8 cellular contexts compared by ENCODE assay signal in genomic region chr1:23555949-23556640, GRCh38. TPM values are rescaled to one million over a fixed set of nuclear protein-coding genes. Genes with fewer than 3 reads are reported as not detected.
DNase-seq lines count a peak whose midpoint lies in the region; ATAC-seq and TF ChIP-seq lines count a peak whose summit lies in the region.

No MANE protein-coding gene starts in this region.

- H3K4me3 Mint-ChIP-seq in activated CD4-positive, alpha-beta T cell treated with anti-CD3 and anti-CD28 coated beads for 36 hours, result peak overlapping the region; percentile 94

- H3K9me3 ChIP-seq in SK-N-MC (ENCODE audit: low read depth, low read length) (no peaks in the 10 kb centered on the region), psoas muscle (no peaks in the 10 kb centered on the region), MM.1S (replicated peaks; ENCODE audit: insufficient read depth, low read length) (no peaks in the 10 kb centered on the region)

- H3K36me3 Mint-ChIP-seq in activated CD4-positive, alpha-beta T cell treated with anti-CD3 and anti-CD28 coated beads for 36 hours (ENCODE audit: low read depth), result peaks cover 23% of the 10 kb centered on the region

- H3K36me3 ChIP-seq in SK-N-MC (ENCODE audit: insufficient read depth, low read length), result peaks cover 27% of the 10 kb centered on the region
- H3K36me3 ChIP-seq in psoas muscle (ENCODE audit: insufficient read depth in 1 of 2, low read depth in 1 of 2), result peaks cover 0 to 9% of the 10 kb centered on the region in 2 donors
- no peaks in the 10 kb centered on the region for H3K36me3 ChIP-seq in MM.1S (replicated peaks; ENCODE audit: insufficient read depth, low read length)

- CTCF ChIA-PET in activated CD4-positive, alpha-beta T cell treated with anti-CD3 and anti-CD28 coated beads for 36 hours (lab: Charles Lee), result interaction anchor here (0.6 to 21.5 kb wide), 18 partner anchors 8 to 807 kb away, joined by 3 to 678 read pairs (median 5); no protein-coding TSS in a partner anchor

- H3K27me3 Mint-ChIP-seq in activated CD4-positive, alpha-beta T cell treated with anti-CD3 and anti-CD28 coated beads for 36 hours, result peaks cover 3% of the 10 kb centered on the region

- H3F3A ChIP-seq in MM.1S (ENCODE audit: insufficient read depth, low read length), result peaks cover 40% of the 10 kb centered on the region; the same call in 1 of the 2 replicates

- peaks cover 9% of the 10 kb centered on the region for H3K79me2 ChIP-seq in MM.1S (ENCODE audit: low read length)

- ATAC-seq in activated CD4-positive, alpha-beta T cell treated with anti-CD3 and anti-CD28 coated beads for 36 hours, result no peak
- peak in 3 of 4 donors; percentile 11 to 29 (median 23) for ATAC-seq in psoas muscle
- no peak for ATAC-seq in HG03175 (IDR thresholded peaks at IDR 0.05; ENCODE audit: unreplicated experiment)

- no peaks in the 10 kb centered on the region for H3K9me3 Mint-ChIP-seq in activated CD4-positive, alpha-beta T cell treated with anti-CD3 and anti-CD28 coated beads for 36 hours (ENCODE audit: low read depth)

- TF ChIP-seq CTCF in fibroblast of pulmonary artery (IDR thresholded peaks at IDR 0.05; ENCODE audit: low read length, missing control alignments) (no peak), psoas muscle (IDR thresholded peaks at IDR 0.05) (no peak), MM.1S (IDR thresholded peaks at IDR 0.05; ENCODE audit: low read length) (no peak)

- H3K27ac ChIP-seq in SK-N-MC, result peak overlapping the region; percentile 100
- H3K27ac ChIP-seq in psoas muscle, result peak overlapping the region; percentile 79
- H3K27ac ChIP-seq in MM.1S (ENCODE audit: low read length), result no peak overlapping the region

- H3K4me1 ChIP-seq in psoas muscle (peaks cover 26% of the 10 kb centered on the region), MM.1S (ENCODE audit: low read length) (peaks cover 33% of the 10 kb centered on the region)

- H3K9ac ChIP-seq in SK-N-MC (ENCODE audit: insufficient read length) (peak overlapping the region; percentile 89), MM.1S (ENCODE audit: low read length) (no peak overlapping the region)

- H3K4me3 ChIP-seq in SK-N-MC (peak overlapping the region; percentile 99), fibroblast of pulmonary artery (replicated peaks; ENCODE audit: low read depth, low read length) (peak overlapping the region; percentile 89), psoas muscle (peak overlapping the region; percentile 74), MM.1S (ENCODE audit: low read length) (no peak overlapping the region)

- H3K27me3 ChIP-seq in psoas muscle (ENCODE audit: insufficient read depth in 3 of 3, low read length in 2 of 3) (no peaks in the 10 kb centered on the region), MM.1S (replicated peaks; ENCODE audit: insufficient read depth, low read length) (peaks cover 9% of the 10 kb centered on the region)

- peak overlapping the region; percentile 83 for H3K27ac Mint-ChIP-seq in activated CD4-positive, alpha-beta T cell treated with anti-CD3 and anti-CD28 coated beads for 36 hours

- intact Hi-C loops in activated CD4-positive, alpha-beta T cell treated with anti-CD3 and anti-CD28 coated beads for 36 hours (cut with DNase I, micrococcal nuclease), result loop anchor here (1.0 to 5.0 kb wide), 6 partner anchors 21 to 401 kb away; partner anchors contain the start of gene PNRC2 (in 1 of the 2)
- intact Hi-C loops in psoas muscle (cut with DNase I), result no loop called here

- WGBS in psoas muscle, 3 donors, result 40 to 50% (median 50%) methylated on average over 9 of the region's 9 CpGs

- POLR2A ChIA-PET in activated CD4-positive, alpha-beta T cell treated with anti-CD3 and anti-CD28 coated beads for 36 hours (lab: Charles Lee), result interaction anchor here (0.6 to 0.9 kb wide), 2 partner anchors 68 to 79 kb away, joined by 3 to 4 read pairs; no protein-coding TSS in a partner anchor

- no peaks in the 10 kb centered on the region for H3K9me2 ChIP-seq in MM.1S (replicated peaks; ENCODE audit: insufficient read depth, low read length)

- H3K4me1 Mint-ChIP-seq in activated CD4-positive, alpha-beta T cell treated with anti-CD3 and anti-CD28 coated beads for 36 hours, result peaks cover 57% of the 10 kb centered on the region

- DNase-seq in activated CD4-positive, alpha-beta T cell treated with anti-CD3 and anti-CD28 coated beads for 36 hours, result no peak
- DNase-seq in activated CD4-positive, alpha-beta T cell treated with anti-CD3 and anti-CD28 coated beads, Interleukin-2, amount 50 U/mL, for 1 hour, result no peak
- no peak for DNase-seq in SK-N-MC (ENCODE audit: low read depth, low spot score)
- DNase-seq in fibroblast of pulmonary artery (ENCODE audit: low read depth), result peak; percentile 87
- peak in 1 of 2 donors; percentile 37 for DNase-seq in psoas muscle
- no peak for DNase-seq in activated CD4-positive, CD25-positive, alpha-beta regulatory T cell (lab: John Stamatoyannopoulos, UW)
- no peak for DNase-seq in MM.1S

- no peak overlapping the region for H2AFZ ChIP-seq in MM.1S (ENCODE audit: low read length)

- H4K20me1 ChIP-seq in MM.1S (ENCODE audit: insufficient read depth, low read length), result no peaks in the 10 kb centered on the region

- H3K4me2 ChIP-seq in MM.1S (ENCODE audit: low read depth, low read length), result no peak overlapping the region

RNA-seq across cellular contexts. Expression of gene ID3, which starts 3.2 kb away (rescaled TPM):
- total RNA-seq in activated CD4-positive, alpha-beta T cell treated with anti-CD3 and anti-CD28 coated beads for 36 hours, result 10 to 100 TPM; 42.6 to 43.9 TPM
- total RNA-seq in psoas muscle, result 10 to 100 TPM; 17.8 to 97.3 (median 81.2) TPM
- polyA plus RNA-seq in psoas muscle, result 100 to 1,000 TPM in 1 of 3 donors, 10 to 100 TPM in 2; 26.8 to 126 (median 33.7) TPM

RNA-seq across cellular contexts. Expression of gene E2F2, which starts 25.1 kb away (rescaled TPM):
- total RNA-seq in activated CD4-positive, alpha-beta T cell treated with anti-CD3 and anti-CD28 coated beads for 36 hours, result 10 to 100 TPM; 25.0 to 32.0 TPM
- under 1 TPM in 3 of 4 donors, not detected in 1; 0.06 to 0.32 (median 0.17) TPM for total RNA-seq in psoas muscle
- polyA plus RNA-seq in psoas muscle, result under 1 TPM in 2 of 3 donors, not detected in 1; 0.03 to 0.05 TPM

Comparison
In these comparisons a context has a peak if more than half of its experiments do, and no peak if none do; other contexts are left out.
1. ATAC-seq: peak in psoas muscle (3 of 4); none in activated CD4-positive, alpha-beta T cell treated with anti-CD3 and anti-CD28 coated beads for 36 hours (single experiment) and HG03175 (single experiment).
2. RNA of gene E2F2, which starts 25.1 kb away (total RNA-seq): 25.0 to 32.0 TPM in activated CD4-positive, alpha-beta T cell treated with anti-CD3 and anti-CD28 coated beads for 36 hours; 0.06 to 0.32 TPM in psoas muscle; every median in the first group is over 10 times any median in the second.
3. intact Hi-C loops: an anchor here in activated CD4-positive, alpha-beta T cell treated with anti-CD3 and anti-CD28 coated beads for 36 hours (1.0 to 5.0 kb wide); none called in psoas muscle.